In the genomic region with DNA sequence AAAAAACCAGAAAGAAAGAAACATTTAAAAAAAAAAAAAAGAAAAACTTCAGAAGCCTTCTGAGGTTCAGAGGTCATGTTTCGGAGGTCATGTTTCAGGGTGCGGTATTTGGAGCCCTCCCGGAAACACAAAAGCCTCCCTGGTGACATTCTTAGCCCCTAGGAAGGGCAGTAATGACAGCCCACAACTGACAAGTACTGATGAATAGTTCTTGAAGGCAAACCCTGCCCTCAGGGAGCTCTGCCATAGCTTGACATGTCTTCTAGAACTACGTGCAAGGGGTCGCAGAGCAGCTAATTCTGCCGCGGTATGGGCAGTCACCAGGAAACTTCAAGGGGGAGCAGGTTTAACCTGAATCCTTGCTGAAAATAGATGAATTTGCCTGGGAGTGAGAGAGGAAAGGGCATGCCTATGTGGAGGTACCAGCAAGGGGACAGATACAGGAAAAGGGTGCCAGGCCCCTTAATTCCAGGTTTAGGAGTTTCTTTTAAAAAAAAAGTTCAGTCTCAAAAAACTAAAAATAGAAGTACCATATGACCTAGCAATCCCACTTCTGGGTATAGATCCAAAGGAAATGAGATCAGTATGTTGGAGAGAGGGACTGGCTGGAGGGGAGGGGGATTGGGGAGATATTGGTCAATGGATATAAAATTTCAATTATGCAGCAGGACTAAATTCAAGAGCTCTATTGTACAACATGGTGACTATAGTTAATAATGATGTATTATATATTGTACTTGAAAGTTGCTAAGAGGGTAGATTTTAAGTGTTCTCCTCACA, we compare ENCODE assay signal across 17 cellular contexts.
DNase-seq lines count a peak whose midpoint lies in the region; ATAC-seq and TF ChIP-seq lines count a peak whose summit lies in the region.
"Had no signal": no experiment of that assay in that cellular context is flagged by ENCODE, and none has a peak within 500 bp of the region (broad histone marks: within the 10 kb centered on the region; RNA-seq: fewer than 3 reads in every experiment).

No MANE protein-coding gene starts in this region.

- intact Hi-C loops in activated CD4-positive, alpha-beta T cell treated with anti-CD3 and anti-CD28 coated beads for 36 hours (cut with DNase I, micrococcal nuclease), result no loop called here

- peaks cover 4% of the 10 kb centered on the region for H3K36me3 Mint-ChIP-seq in activated CD4-positive, alpha-beta T cell treated with anti-CD3 and anti-CD28 coated beads for 36 hours (ENCODE audit: low read depth)
- H3K36me3 Mint-ChIP-seq in T-cell, result peaks cover 9% of the 10 kb centered on the region

- TF ChIP-seq RAD21 in liver (IDR thresholded peaks at IDR 0.05), result no peak

- no peaks in the 10 kb centered on the region for H3K9me3 Mint-ChIP-seq in activated CD4-positive, alpha-beta T cell treated with anti-CD3 and anti-CD28 coated beads for 36 hours (ENCODE audit: low read depth)
- no peaks in the 10 kb centered on the region for H3K9me3 Mint-ChIP-seq in T-cell
- H3K9me3 Mint-ChIP-seq: stimulated activated naive CD8-positive, alpha-beta T cell treated with anti-CD3 and anti-CD28 coated beads, Interleukin-15, amount 100 ng/mL, for 72 hours had no signal

- peak overlapping the region; percentile 73 for H3K4me2 ChIP-seq in OCI-LY3 (ENCODE audit: low read length)

- no peaks in the 10 kb centered on the region for H3K4me1 Mint-ChIP-seq in activated CD4-positive, alpha-beta T cell treated with anti-CD3 and anti-CD28 coated beads for 36 hours
- H3K4me1 Mint-ChIP-seq in T-cell, result no peaks in the 10 kb centered on the region
- H3K4me1 Mint-ChIP-seq: stimulated activated naive CD8-positive, alpha-beta T cell treated with anti-CD3 and anti-CD28 coated beads, Interleukin-15, amount 100 ng/mL, for 72 hours had no signal

- DNase-seq in activated CD4-positive, alpha-beta T cell treated with anti-CD3 and anti-CD28 coated beads for 36 hours, result no peak
- DNase-seq in T-cell, result no peak
- no peak for DNase-seq in activated CD8-positive, alpha-beta memory T cell treated with anti-CD3 and anti-CD28 coated beads, Interleukin-2, amount 50 U/mL, for 4 hours
- DNase-seq in NCI-H774 (lab: John Stamatoyannopoulos, UW), result no peak
- DNase-seq: activated T-cell treated with anti-CD3 and anti-CD28 coated beads for 4 hours; AML-193; amygdala; foreskin keratinocyte; kidney; NCI-H1417 treated with DMSO at 0.1 percent for 48 hours; NCI-H524 treated with DMSO at 0.1 percent for 48 hours; stimulated activated naive CD8-positive, alpha-beta T cell treated with anti-CD3 and anti-CD28 coated beads, Interleukin-15, amount 100 ng/mL, for 72 hours had no signal

- H3K36me3 ChIP-seq in OCI-LY3 (replicated peaks; ENCODE audit: low read depth, low read length), result peaks cover 9% of the 10 kb centered on the region
- H3K36me3 ChIP-seq in liver (ENCODE audit: control insufficient read depth in 4 of 4, insufficient read depth in 3 of 4, low read depth in 1 of 4, low read length in 3 of 4), result peaks cover 0 to 6% (median under 1%) of the 10 kb centered on the region in 4 donors
- H3K36me3 ChIP-seq: right atrium auricular region had no signal

- POLR2A ChIA-PET in activated CD4-positive, alpha-beta T cell treated with anti-CD3 and anti-CD28 coated beads for 36 hours (lab: Charles Lee), result no interaction called here
- POLR2A ChIA-PET in T-cell (lab: Charles Lee), result no interaction called here

- no peak overlapping the region for H2AFZ ChIP-seq in OCI-LY3 (ENCODE audit: low read depth, low read length)

- peaks cover 31% of the 10 kb centered on the region for H3K4me1 ChIP-seq in OCI-LY3 (ENCODE audit: low read length)
- H3K4me1 ChIP-seq in liver (ENCODE audit: control insufficient read depth in 4 of 4, insufficient read depth in 4 of 4, low read length in 3 of 4), result no peaks in the 10 kb centered on the region
- H3K4me1 ChIP-seq: foreskin keratinocyte had no signal

- H3K4me3 ChIP-seq in OCI-LY3 (ENCODE audit: low read length) (peak overlapping the region; percentile 49), liver (ENCODE audit: low read depth in 1 of 3, low read length in 3 of 3) (no peak overlapping the region)
- H3K4me3 ChIP-seq: right atrium auricular region had no signal

- WGBS in liver, result 83% methylated on average over 7 of the region's 7 CpGs

- H3K9ac ChIP-seq in OCI-LY3 (ENCODE audit: low read length) (no peak overlapping the region), liver (ENCODE audit: low read depth in 1 of 2, low read length in 2 of 2) (no peak overlapping the region)

- no peaks in the 10 kb centered on the region for H3K27me3 Mint-ChIP-seq in activated CD4-positive, alpha-beta T cell treated with anti-CD3 and anti-CD28 coated beads for 36 hours
- H3K27me3 Mint-ChIP-seq in T-cell, result no peaks in the 10 kb centered on the region
- H3K27me3 Mint-ChIP-seq: stimulated activated naive CD8-positive, alpha-beta T cell treated with anti-CD3 and anti-CD28 coated beads, Interleukin-15, amount 100 ng/mL, for 72 hours had no signal

- H3K79me2 ChIP-seq in OCI-LY3 (ENCODE audit: low read length), result peaks cover 45% of the 10 kb centered on the region

- TF ChIP-seq CTCF in OCI-LY3 (IDR thresholded peaks at IDR 0.05; ENCODE audit: low read depth, low read length) (no peak), liver (IDR thresholded peaks at IDR 0.05; ENCODE audit: low read depth, low read length, missing input control) (no peak)

- peaks cover 54% of the 10 kb centered on the region for H4K20me1 ChIP-seq in OCI-LY3 (ENCODE audit: insufficient read depth, low read length)

- H3K27me3 ChIP-seq in OCI-LY3 (ENCODE audit: low read depth, low read length) (no peaks in the 10 kb centered on the region), liver (ENCODE audit: control insufficient read depth in 4 of 4, insufficient read depth in 4 of 4, low read length in 3 of 4) (no peaks in the 10 kb centered on the region)
- H3K27me3 ChIP-seq: foreskin keratinocyte, right atrium auricular region had no signal

- CTCF ChIA-PET in activated CD4-positive, alpha-beta T cell treated with anti-CD3 and anti-CD28 coated beads for 36 hours (lab: Charles Lee), result interaction anchor here (0.8 to 1.1 kb wide), 2 partner anchors 13 to 34 kb away, joined by 3 read pairs; no protein-coding TSS in a partner anchor
- CTCF ChIA-PET in T-cell (lab: Charles Lee), result no interaction called here

- peak overlapping the region; percentile 48 for H3K27ac ChIP-seq in OCI-LY3 (ENCODE audit: low read length)
- H3K27ac ChIP-seq in liver (ENCODE audit: low read depth in 1 of 2, low read length in 2 of 2), result no peak overlapping the region
- H3K27ac ChIP-seq: foreskin keratinocyte, right atrium auricular region had no signal

- ATAC-seq in GM18517 (IDR thresholded peaks at IDR 0.05; ENCODE audit: unreplicated experiment) (peak; percentile 39), HG02759 (IDR thresholded peaks at IDR 0.05; ENCODE audit: unreplicated experiment) (peak; percentile 9), T-cell (replicated peaks in 1 of 4) (no peak)
- no peak for ATAC-seq in activated CD4-positive, alpha-beta T cell treated with anti-CD3 and anti-CD28 coated beads for 36 hours
- ATAC-seq: foreskin keratinocyte; stimulated activated naive CD8-positive, alpha-beta T cell treated with anti-CD3 and anti-CD28 coated beads, Interleukin-15, amount 100 ng/mL, for 72 hours had no signal

- no peak overlapping the region for H3K4me3 Mint-ChIP-seq in activated CD4-positive, alpha-beta T cell treated with anti-CD3 and anti-CD28 coated beads for 36 hours
- H3K4me3 Mint-ChIP-seq in T-cell, result no peak overlapping the region
- H3K4me3 Mint-ChIP-seq: stimulated activated naive CD8-positive, alpha-beta T cell treated with anti-CD3 and anti-CD28 coated beads, Interleukin-15, amount 100 ng/mL, for 72 hours had no signal

- H3K27ac Mint-ChIP-seq in activated CD4-positive, alpha-beta T cell treated with anti-CD3 and anti-CD28 coated beads for 36 hours, result no peak overlapping the region
- H3K27ac Mint-ChIP-seq in T-cell, result no peak overlapping the region
- H3K27ac Mint-ChIP-seq: stimulated activated naive CD8-positive, alpha-beta T cell treated with anti-CD3 and anti-CD28 coated beads, Interleukin-15, amount 100 ng/mL, for 72 hours had no signal

- H3K9me3 ChIP-seq in OCI-LY3 (ENCODE audit: insufficient read depth, low read length), result no peaks in the 10 kb centered on the region
- no peaks in the 10 kb centered on the region for H3K9me3 ChIP-seq in liver (ENCODE audit: control insufficient read depth in 4 of 4, low read length in 3 of 4)
- H3K9me3 ChIP-seq: right atrium auricular region had no signal

TF ChIP-seq in liver, 16 proteins besides CTCF, POLR2A, EP300 and RAD21 (continues in another document):
- TF ChIP-seq FOXA2 (IDR thresholded peaks at IDR 0.05) (no peak), HNF4G (IDR thresholded peaks at IDR 0.05) (no peak), YY1 (IDR thresholded peaks at IDR 0.05) (no peak), EGR1 (IDR thresholded peaks at IDR 0.05; ENCODE audit: low read depth in 2 of 2) (no peak), NR2F2 (IDR thresholded peaks at IDR 0.05) (peak; percentile 28)
- TF ChIP-seq, protein P1, sequence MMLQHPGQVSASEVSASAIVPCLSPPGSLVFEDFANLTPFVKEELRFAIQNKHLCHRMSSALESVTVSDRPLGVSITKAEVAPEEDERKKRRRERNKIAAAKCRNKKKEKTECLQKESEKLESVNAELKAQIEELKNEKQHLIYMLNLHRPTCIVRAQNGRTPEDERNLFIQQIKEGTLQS (IDR thresholded peaks at IDR 0.05), result no peak
- TF ChIP-seq, protein P2, sequence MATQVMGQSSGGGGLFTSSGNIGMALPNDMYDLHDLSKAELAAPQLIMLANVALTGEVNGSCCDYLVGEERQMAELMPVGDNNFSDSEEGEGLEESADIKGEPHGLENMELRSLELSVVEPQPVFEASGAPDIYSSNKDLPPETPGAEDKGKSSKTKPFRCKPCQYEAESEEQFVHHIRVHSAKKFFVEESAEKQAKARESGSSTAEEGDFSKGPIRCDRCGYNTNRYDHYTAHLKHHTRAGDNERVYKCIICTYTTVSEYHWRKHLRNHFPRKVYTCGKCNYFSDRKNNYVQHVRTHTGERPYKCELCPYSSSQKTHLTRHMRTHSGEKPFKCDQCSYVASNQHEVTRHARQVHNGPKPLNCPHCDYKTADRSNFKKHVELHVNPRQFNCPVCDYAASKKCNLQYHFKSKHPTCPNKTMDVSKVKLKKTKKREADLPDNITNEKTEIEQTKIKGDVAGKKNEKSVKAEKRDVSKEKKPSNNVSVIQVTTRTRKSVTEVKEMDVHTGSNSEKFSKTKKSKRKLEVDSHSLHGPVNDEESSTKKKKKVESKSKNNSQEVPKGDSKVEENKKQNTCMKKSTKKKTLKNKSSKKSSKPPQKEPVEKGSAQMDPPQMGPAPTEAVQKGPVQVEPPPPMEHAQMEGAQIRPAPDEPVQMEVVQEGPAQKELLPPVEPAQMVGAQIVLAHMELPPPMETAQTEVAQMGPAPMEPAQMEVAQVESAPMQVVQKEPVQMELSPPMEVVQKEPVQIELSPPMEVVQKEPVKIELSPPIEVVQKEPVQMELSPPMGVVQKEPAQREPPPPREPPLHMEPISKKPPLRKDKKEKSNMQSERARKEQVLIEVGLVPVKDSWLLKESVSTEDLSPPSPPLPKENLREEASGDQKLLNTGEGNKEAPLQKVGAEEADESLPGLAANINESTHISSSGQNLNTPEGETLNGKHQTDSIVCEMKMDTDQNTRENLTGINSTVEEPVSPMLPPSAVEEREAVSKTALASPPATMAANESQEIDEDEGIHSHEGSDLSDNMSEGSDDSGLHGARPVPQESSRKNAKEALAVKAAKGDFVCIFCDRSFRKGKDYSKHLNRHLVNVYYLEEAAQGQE (IDR thresholded peaks at IDR 0.05), result no peak

Comparison
In these comparisons a context has a peak if more than half of its experiments do, and no peak if none do; other contexts are left out.
1. ATAC-seq: peak in GM18517 (single experiment) and HG02759 (single experiment); none in activated CD4-positive, alpha-beta T cell treated with anti-CD3 and anti-CD28 coated beads for 36 hours (single experiment) and T-cell (0 of 4).